ENCODE assay signal across 8 cellular contexts in the genomic region with DNA sequence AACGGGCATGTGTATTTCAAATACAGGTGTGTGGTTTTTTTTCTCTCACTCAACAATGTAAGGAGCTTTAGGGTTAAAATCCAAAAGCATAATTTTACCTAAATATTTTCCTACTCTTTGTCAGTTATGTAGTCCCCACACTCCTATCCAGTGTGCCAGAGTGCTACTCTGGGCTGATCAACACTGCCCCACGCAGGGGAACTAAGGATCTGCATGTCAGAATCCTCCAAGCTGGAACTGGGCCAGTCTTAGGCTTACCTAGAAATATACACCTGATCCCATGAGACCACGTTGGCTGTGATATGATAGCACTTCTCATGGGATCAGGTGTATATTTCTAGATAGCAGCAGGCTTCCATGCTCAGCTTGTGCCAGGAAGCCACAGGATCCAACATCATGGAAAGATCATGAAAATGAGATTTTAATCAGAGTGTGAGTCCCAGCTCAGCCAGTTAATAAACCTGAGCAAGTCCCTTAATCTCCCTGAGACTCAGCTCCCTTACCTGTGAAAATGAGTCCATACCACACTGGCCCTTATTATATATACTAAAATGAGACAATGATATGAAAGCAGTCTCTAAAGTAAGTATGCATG. TPM values are rescaled to one million over a fixed set of nuclear protein-coding genes. Genes with fewer than 3 reads are reported as not detected.
DNase-seq lines count a peak whose midpoint lies in the region; ATAC-seq and TF ChIP-seq lines count a peak whose summit lies in the region.

No MANE protein-coding gene starts in this region.

- DNase-seq in GM10266 (ENCODE audit: extremely low spot score) (peak; percentile 27), SJCRH30 (peak; percentile 47 to 73), cardiac fibroblast (ENCODE audit: low read depth in 2 of 2) (peak; percentile 5 to 19), mesothelial cell of epicardium (ENCODE audit: low spot score in 2 of 2, unreplicated experiment in 2 of 2) (no peak)

- no peaks in the 10 kb centered on the region for H3K36me3 ChIP-seq in SJCRH30
- no peaks in the 10 kb centered on the region for H3K36me3 ChIP-seq in neural cell (ENCODE audit: insufficient read depth, low read length)

- no peaks in the 10 kb centered on the region for H3K27me3 Mint-ChIP-seq in mesothelial cell of epicardium (ENCODE audit: low read depth)

- H3K9me3 Mint-ChIP-seq in mesothelial cell of epicardium, result peaks cover 3% of the 10 kb centered on the region

- TF ChIP-seq EP300 in Ishikawa (IDR thresholded peaks at IDR 0.05; ENCODE audit: borderline replicate concordance) (no peak), neural cell (conservative IDR thresholded peaks at IDR 0.05; ENCODE audit: poor library complexity, severe bottlenecking) (no peak)

- H3K27ac ChIP-seq in SJCRH30 (no peak overlapping the region), neural cell (ENCODE audit: low read length) (no peak overlapping the region)

- H3F3A ChIP-seq in neural cell (ENCODE audit: insufficient read depth, low read length, poor library complexity, severe bottlenecking), result no peaks in the 10 kb centered on the region

- H3K9me2 ChIP-seq in neural cell (ENCODE audit: insufficient read depth, low read length), result no peaks in the 10 kb centered on the region

- H2AFZ ChIP-seq in neural cell (ENCODE audit: low read depth, low read length), result no peak overlapping the region

- no peak overlapping the region for H3K27ac Mint-ChIP-seq in mesothelial cell of epicardium

- no peak overlapping the region for H3K9ac ChIP-seq in neural cell (ENCODE audit: low read length)

- H3K36me3 Mint-ChIP-seq in mesothelial cell of epicardium, result no peaks in the 10 kb centered on the region

- H3K4me1 Mint-ChIP-seq in mesothelial cell of epicardium, result no peaks in the 10 kb centered on the region

- H4K20me1 ChIP-seq in neural cell (ENCODE audit: insufficient read depth), result no peaks in the 10 kb centered on the region

- H3K4me2 ChIP-seq in neural cell (ENCODE audit: low read length), result no peak overlapping the region

- H3K4me3 ChIP-seq in SJCRH30, result no peak overlapping the region
- no peak overlapping the region for H3K4me3 ChIP-seq in cardiac fibroblast (replicated peaks in 1 of 2; ENCODE audit: low read depth in 2 of 2, low read length in 2 of 2)
- no peak overlapping the region for H3K4me3 ChIP-seq in neural cell (ENCODE audit: low read length)

- peak; percentile 56 for TF ChIP-seq CTCF in GM10266 (IDR thresholded peaks at IDR 0.05; ENCODE audit: control insufficient read depth, insufficient read depth, low read depth, missing control alignments)
- TF ChIP-seq CTCF in cardiac fibroblast (IDR thresholded peaks at IDR 0.05; ENCODE audit: low read depth, low read length), result peak; percentile 62
- TF ChIP-seq CTCF in neural cell (IDR thresholded peaks at IDR 0.05; ENCODE audit: poor library complexity, severe bottlenecking), result peak; percentile 36
- no peak for TF ChIP-seq CTCF in mesothelial cell of epicardium (IDR thresholded peaks at IDR 0.05; ENCODE audit: unreplicated experiment)

- H3K9me3 ChIP-seq in SJCRH30 (replicated peaks) (no peaks in the 10 kb centered on the region), neural cell (ENCODE audit: low read length) (no peaks in the 10 kb centered on the region)

- no peaks in the 10 kb centered on the region for H3K79me2 ChIP-seq in neural cell (replicated peaks; ENCODE audit: insufficient read depth, low read length)

- TF ChIP-seq RAD21 in Ishikawa (IDR thresholded peaks at IDR 0.05; ENCODE audit: low read depth) (peak; percentile 69), neural cell (conservative IDR thresholded peaks at IDR 0.05) (peak; percentile 25)

- H3K4me3 Mint-ChIP-seq in mesothelial cell of epicardium, result no peak overlapping the region

- H3K27me3 ChIP-seq in SJCRH30 (no peaks in the 10 kb centered on the region), neural cell (ENCODE audit: insufficient read depth, low read depth, low read length) (no peaks in the 10 kb centered on the region)

- ATAC-seq in GM21529 (IDR thresholded peaks at IDR 0.05; ENCODE audit: unreplicated experiment) (peak; percentile 62), HG02970 (IDR thresholded peaks at IDR 0.05; ENCODE audit: low FRiP score, unreplicated experiment) (no peak)

- H3K4me1 ChIP-seq in SJCRH30, result peaks cover 11% of the 10 kb centered on the region; the same call in 1 of the 2 replicates

TF ChIP-seq in Ishikawa, 13 proteins besides CTCF, POLR2A, EP300 and RAD21:
- TF ChIP-seq NFIC (IDR thresholded peaks at IDR 0.05), result peak; percentile 41; the same call in 1 of the 2 replicates
- no peak for TF ChIP-seq ZBTB7A (IDR thresholded peaks at IDR 0.05; ENCODE audit: low read depth)
- no peak for TF ChIP-seq TEAD4 (IDR thresholded peaks at IDR 0.05)
TF ChIP-seq in Ishikawa: peak in this region for 1.

TF ChIP-seq in neural cell, 6 proteins besides CTCF, POLR2A, EP300 and RAD21:
- TF ChIP-seq POLR2AphosphoS5 (IDR thresholded peaks at IDR 0.05), result no peak
- no peak for TF ChIP-seq TAF1 (IDR thresholded peaks at IDR 0.05; ENCODE audit: low read depth)
- TF ChIP-seq MXI1 (conservative IDR thresholded peaks at IDR 0.05; ENCODE audit: poor library complexity, severe bottlenecking), result no peak
- TF ChIP-seq, protein P1, sequence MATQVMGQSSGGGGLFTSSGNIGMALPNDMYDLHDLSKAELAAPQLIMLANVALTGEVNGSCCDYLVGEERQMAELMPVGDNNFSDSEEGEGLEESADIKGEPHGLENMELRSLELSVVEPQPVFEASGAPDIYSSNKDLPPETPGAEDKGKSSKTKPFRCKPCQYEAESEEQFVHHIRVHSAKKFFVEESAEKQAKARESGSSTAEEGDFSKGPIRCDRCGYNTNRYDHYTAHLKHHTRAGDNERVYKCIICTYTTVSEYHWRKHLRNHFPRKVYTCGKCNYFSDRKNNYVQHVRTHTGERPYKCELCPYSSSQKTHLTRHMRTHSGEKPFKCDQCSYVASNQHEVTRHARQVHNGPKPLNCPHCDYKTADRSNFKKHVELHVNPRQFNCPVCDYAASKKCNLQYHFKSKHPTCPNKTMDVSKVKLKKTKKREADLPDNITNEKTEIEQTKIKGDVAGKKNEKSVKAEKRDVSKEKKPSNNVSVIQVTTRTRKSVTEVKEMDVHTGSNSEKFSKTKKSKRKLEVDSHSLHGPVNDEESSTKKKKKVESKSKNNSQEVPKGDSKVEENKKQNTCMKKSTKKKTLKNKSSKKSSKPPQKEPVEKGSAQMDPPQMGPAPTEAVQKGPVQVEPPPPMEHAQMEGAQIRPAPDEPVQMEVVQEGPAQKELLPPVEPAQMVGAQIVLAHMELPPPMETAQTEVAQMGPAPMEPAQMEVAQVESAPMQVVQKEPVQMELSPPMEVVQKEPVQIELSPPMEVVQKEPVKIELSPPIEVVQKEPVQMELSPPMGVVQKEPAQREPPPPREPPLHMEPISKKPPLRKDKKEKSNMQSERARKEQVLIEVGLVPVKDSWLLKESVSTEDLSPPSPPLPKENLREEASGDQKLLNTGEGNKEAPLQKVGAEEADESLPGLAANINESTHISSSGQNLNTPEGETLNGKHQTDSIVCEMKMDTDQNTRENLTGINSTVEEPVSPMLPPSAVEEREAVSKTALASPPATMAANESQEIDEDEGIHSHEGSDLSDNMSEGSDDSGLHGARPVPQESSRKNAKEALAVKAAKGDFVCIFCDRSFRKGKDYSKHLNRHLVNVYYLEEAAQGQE (IDR thresholded peaks at IDR 0.05; ENCODE audit: borderline replicate concordance), result no peak
- TF ChIP-seq EZH2 (IDR thresholded peaks at IDR 0.05; ENCODE audit: borderline replicate concordance, insufficient read depth, low read length, poor library complexity, severe bottlenecking), result no peak
- no peak for TF ChIP-seq SMC3 (conservative IDR thresholded peaks at IDR 0.05; ENCODE audit: poor library complexity)

RNA-seq across cellular contexts. Expression of a gene that starts 29.7 kb away (rescaled TPM):
- 5.3 and 5.5 TPM in 2 replicates for total RNA-seq in SJCRH30 (2014; rRNA removed; shearing (Covaris generic))
- 0.27 and 0.34 TPM in 2 replicates for polyA plus RNA-seq in neural cell
- polyA minus RNA-seq in neural cell, result 0.46 and 0.73 TPM in 2 replicates
- 1.0 to 1.2 TPM (median 1.1 TPM) in 3 replicates for total RNA-seq in mesothelial cell of epicardium

Comparison
In these comparisons a context has a peak if more than half of its experiments do, and no peak if none do; other contexts are left out.
1. DNase-seq: peak in GM10266 (single experiment), SJCRH30 (2 of 2) and cardiac fibroblast (2 of 2); none in mesothelial cell of epicardium (0 of 2).